ENCODE assay signal across 14 cellular contexts in genomic region chrX:150239946-150240642, GRCh38.
DNase-seq lines count a peak whose midpoint lies in the region; ATAC-seq and TF ChIP-seq lines count a peak whose summit lies in the region.
"Had no signal": no experiment of that assay in that cellular context is flagged by ENCODE, and none has a peak within 500 bp of the region (broad histone marks: within the 10 kb centered on the region; RNA-seq: fewer than 3 reads in every experiment).

No MANE protein-coding gene starts in this region.

- H2BK120ac ChIP-seq in IMR-90 (ENCODE audit: low read depth, low read length) (no peak overlapping the region), mesenchymal stem cell (ENCODE audit: low read depth, low read length) (no peak overlapping the region)

- H3K4ac ChIP-seq in IMR-90 (ENCODE audit: low read depth, low read length): no peak overlapping the region
- no peak overlapping the region for H3K4ac ChIP-seq in mesenchymal stem cell (ENCODE audit: low read depth in 1 of 2, low read length in 2 of 2)

- in situ Hi-C loops in IMR-90 (cut with MboI; ENCODE audit: low sequenced_read_pairs): no loop called here

- H2BK15ac ChIP-seq in IMR-90 (ENCODE audit: low read depth, low read length) (no peak overlapping the region), mesenchymal stem cell (ENCODE audit: low read depth, poor library complexity, severe bottlenecking) (no peak overlapping the region)

- H3K79me1 ChIP-seq in IMR-90 (ENCODE audit: low read depth in 1 of 2, low read length in 2 of 2) (no peaks in the 10 kb centered on the region), mesenchymal stem cell (replicated peaks; ENCODE audit: low read length, poor library complexity, severe bottlenecking) (no peaks in the 10 kb centered on the region)

- no peak overlapping the region for H4K8ac ChIP-seq in IMR-90 (ENCODE audit: low read depth in 2 of 2, low read length in 2 of 2)
- no peak overlapping the region for H4K8ac ChIP-seq in mesenchymal stem cell (ENCODE audit: low read length)

- no peak for TF ChIP-seq CTCF in IMR-90 (conservative IDR thresholded peaks at IDR 0.05; ENCODE audit: low read depth, low read length)
- no peak for TF ChIP-seq CTCF in coronary artery (IDR thresholded peaks at IDR 0.05)
- TF ChIP-seq CTCF in neural progenitor cell (IDR thresholded peaks at IDR 0.05): no peak

- no peak for DNase-seq in IMR-90
- peak; percentile 16 for DNase-seq in coronary artery (ENCODE audit: low spot score)
- DNase-seq in islet precursor cell: peak; percentile 32
- no peak for DNase-seq in neural progenitor cell (ENCODE audit: low spot score)
- no peak for DNase-seq in mesenchymal stem cell
- no peak for DNase-seq in activated T-cell treated with anti-CD3 and anti-CD28 coated beads, Interleukin-2, amount 50 U/mL, for 48 hours
- no peak for DNase-seq in pons (ENCODE audit: low spot score)
- DNase-seq: AML-193; Caco-2; CD4-positive, alpha-beta T cell; H9 had no signal

- CTCF ChIA-PET in IMR-90 (lab: Yijun Ruan, JAX): no interaction called here

- H3K14ac ChIP-seq in IMR-90 (replicated peaks; ENCODE audit: low read depth, low read length) (no peak overlapping the region), mesenchymal stem cell (ENCODE audit: low read length in 2 of 2) (no peak overlapping the region)

- H3K4me1 Mint-ChIP-seq in neural progenitor cell: no peaks in the 10 kb centered on the region
- H3K4me1 Mint-ChIP-seq: H9 had no signal

- H3F3A ChIP-seq in neural progenitor cell (ENCODE audit: low read depth): no peaks in the 10 kb centered on the region

- TF ChIP-seq RAD21 in IMR-90 (IDR thresholded peaks at IDR 0.05; ENCODE audit: low read length): no peak

- H2BK12ac ChIP-seq in mesenchymal stem cell (ENCODE audit: low read length in 2 of 2): no peak overlapping the region

- no peak overlapping the region for H3K23ac ChIP-seq in IMR-90 (ENCODE audit: low read depth, low read length)
- H3K23ac ChIP-seq in mesenchymal stem cell (ENCODE audit: low read length in 2 of 2): no peak overlapping the region

- intact Hi-C loops in IMR-90 (cut with micrococcal nuclease): no loop called here

- H3K36me3 ChIP-seq in IMR-90 (ENCODE audit: control insufficient read depth, insufficient read depth, low read length): no peaks in the 10 kb centered on the region
- no peaks in the 10 kb centered on the region for H3K36me3 ChIP-seq in neural progenitor cell
- no peaks in the 10 kb centered on the region for H3K36me3 ChIP-seq in mesenchymal stem cell (ENCODE audit: control insufficient read depth in 1 of 2, insufficient read depth in 2 of 2, low read depth in 1 of 2, low read length in 2 of 2)

- no peak overlapping the region for H3K27ac ChIP-seq in IMR-90 (ENCODE audit: insufficient read depth, low read length)
- no peak overlapping the region for H3K27ac ChIP-seq in coronary artery
- no peak overlapping the region for H3K27ac ChIP-seq in neural progenitor cell
- H3K27ac ChIP-seq in mesenchymal stem cell (ENCODE audit: low read length, poor library complexity, severe bottlenecking): no peak overlapping the region
- H3K27ac ChIP-seq: C4-2B, HL-60 had no signal

- ATAC-seq in IMR-90 (ENCODE audit: low read depth): no peak
- no peak for ATAC-seq in activated CD4-positive, CD25-positive, alpha-beta regulatory T cell treated with anti-CD3 and anti-CD28 coated beads, Interleukin-2, amount 50 U/mL, for 24 hours

- H4K5ac ChIP-seq in IMR-90 (ENCODE audit: low read depth, low read length): no peak overlapping the region

- no peak overlapping the region for H2BK20ac ChIP-seq in IMR-90 (ENCODE audit: low read depth, low read length)

- H2AK5ac ChIP-seq in IMR-90 (ENCODE audit: low read depth, low read length) (no peak overlapping the region), mesenchymal stem cell (ENCODE audit: low read length, severe bottlenecking) (no peak overlapping the region)

- H3K9ac ChIP-seq in IMR-90 (ENCODE audit: low read depth, low read length) (no peak overlapping the region), neural progenitor cell (no peak overlapping the region), mesenchymal stem cell (ENCODE audit: low read length) (no peak overlapping the region)

- H3K27ac Mint-ChIP-seq in neural progenitor cell: peak overlapping the region; percentile 47
- H3K27ac Mint-ChIP-seq: CD4-positive, alpha-beta T cell; H9 had no signal

- H3K9me3 ChIP-seq in IMR-90 (ENCODE audit: control insufficient read depth, insufficient read depth, low read length) (no peaks in the 10 kb centered on the region), neural progenitor cell (ENCODE audit: low read depth) (no peaks in the 10 kb centered on the region), mesenchymal stem cell (ENCODE audit: control insufficient read depth, low read length) (no peaks in the 10 kb centered on the region)
- H3K9me3 ChIP-seq: Caco-2 had no signal

- H3K27me3 ChIP-seq in IMR-90 (ENCODE audit: control insufficient read depth, insufficient read depth, low read length): no peaks in the 10 kb centered on the region
- H3K27me3 ChIP-seq in neural progenitor cell: no peaks in the 10 kb centered on the region
- H3K27me3 ChIP-seq in mesenchymal stem cell (ENCODE audit: control insufficient read depth in 1 of 2, insufficient read depth in 1 of 2, low read length in 2 of 2): peaks cover 0 to 11% of the 10 kb centered on the region in 2 experiments

- H3K4me3 ChIP-seq in IMR-90 (ENCODE audit: insufficient read depth, low read depth, low read length) (no peak overlapping the region), coronary artery (no peak overlapping the region), neural progenitor cell (no peak overlapping the region), mesenchymal stem cell (ENCODE audit: insufficient read depth in 1 of 2, low read depth in 1 of 2, low read length in 2 of 2) (no peak overlapping the region)

- BruUV-seq in IMR-90 (replicated peaks; lab: Mats Ljungman, UMichigan): no TSS peak

- H3K36me3 Mint-ChIP-seq in neural progenitor cell: no peaks in the 10 kb centered on the region

- POLR2A ChIA-PET in IMR-90 (lab: Charles Lee; ENCODE audit: unreplicated experiment): no interaction called here

- no peak overlapping the region for H3K4me2 ChIP-seq in IMR-90 (ENCODE audit: low read depth, low read length)
- no peak overlapping the region for H3K4me2 ChIP-seq in neural progenitor cell
- H3K4me2 ChIP-seq in mesenchymal stem cell (ENCODE audit: low read length, poor library complexity, severe bottlenecking): no peak overlapping the region

- peak overlapping the region; percentile 49 for H2AFZ ChIP-seq in IMR-90 (replicated peaks; ENCODE audit: low read length, poor library complexity)
- no peak overlapping the region for H2AFZ ChIP-seq in neural progenitor cell (replicated peaks)
- no peak overlapping the region for H2AFZ ChIP-seq in mesenchymal stem cell (ENCODE audit: low read depth, low read length)

- H4K20me1 ChIP-seq in IMR-90 (ENCODE audit: insufficient read depth, low read length) (no peaks in the 10 kb centered on the region), neural progenitor cell (ENCODE audit: low read depth) (no peaks in the 10 kb centered on the region)

- H3K18ac ChIP-seq in IMR-90 (ENCODE audit: low read depth, low read length): no peak overlapping the region
- no peak overlapping the region for H3K18ac ChIP-seq in mesenchymal stem cell (ENCODE audit: low read depth in 1 of 2, low read length in 2 of 2)

- WGBS in IMR-90 (ENCODE audit: extremely low coverage in 2 of 2, insufficient read length in 1 of 2), 2 experiments: 25% methylated on average over 1 of the region's 4 CpGs; no CpG with 5 or more reads in 1 of the 2 experiments
- 96% methylated on average over 4 of the region's 4 CpGs for whole genome bisulfite sequencing in mesenchymal stem cell

- H2AK9ac ChIP-seq in IMR-90 (replicated peaks; ENCODE audit: low read depth, low read length, poor library complexity): no peak overlapping the region

- H3K79me2 ChIP-seq in neural progenitor cell (ENCODE audit: low read depth): no peaks in the 10 kb centered on the region

- TF ChIP-seq POLR2A in IMR-90 (IDR thresholded peaks at IDR 0.05; ENCODE audit: low read depth, low read length): no peak

- no peak overlapping the region for H3K4me3 Mint-ChIP-seq in neural progenitor cell
- H3K4me3 Mint-ChIP-seq: CD4-positive, alpha-beta T cell; H9 had no signal

- H3K9me3 Mint-ChIP-seq in neural progenitor cell: peaks cover 16% of the 10 kb centered on the region
- H3K9me3 Mint-ChIP-seq: CD4-positive, alpha-beta T cell had no signal

- H3K4me1 ChIP-seq in IMR-90 (ENCODE audit: control insufficient read depth, insufficient read depth, low read length): peaks cover 2% of the 10 kb centered on the region; the same call in 1 of the 2 replicates
- no peaks in the 10 kb centered on the region for H3K4me1 ChIP-seq in neural progenitor cell
- peaks cover 2% of the 10 kb centered on the region for H3K4me1 ChIP-seq in mesenchymal stem cell (ENCODE audit: control insufficient read depth, insufficient read depth, low read depth, low read length)
- H3K4me1 ChIP-seq: Caco-2 had no signal

- H3K27me3 Mint-ChIP-seq in neural progenitor cell (ENCODE audit: insufficient read depth, low read depth): peaks cover 1% of the 10 kb centered on the region
- H3K27me3 Mint-ChIP-seq: CD4-positive, alpha-beta T cell had no signal

- H3K9me1 ChIP-seq in IMR-90 (ENCODE audit: insufficient read depth, low read length): 0 out of 2 replicates have a peak, but pooled peaks cover 4% of the 10 kb centered on the region

- dilution Hi-C loops in IMR-90 (cut with HindIII; ENCODE audit: low sequenced_read_pairs, unreplicated experiment): no loop called here

- H4K91ac ChIP-seq in IMR-90 (ENCODE audit: insufficient read depth, low read depth, low read length): no peak overlapping the region
- H4K91ac ChIP-seq in mesenchymal stem cell (ENCODE audit: low read length): no peak overlapping the region

- H3K56ac ChIP-seq in IMR-90 (ENCODE audit: extremely low read depth, insufficient read depth, low read length): no peak overlapping the region

- H2BK5ac ChIP-seq in IMR-90 (ENCODE audit: low read depth, low read length, poor library complexity, severe bottlenecking): no peak overlapping the region
- no peak overlapping the region for H2BK5ac ChIP-seq in mesenchymal stem cell (ENCODE audit: low read depth, low read length, poor library complexity, severe bottlenecking)

TF ChIP-seq in IMR-90, 13 proteins besides CTCF, POLR2A, EP300 and RAD21:
- TF ChIP-seq BHLHE40 (IDR thresholded peaks at IDR 0.05; ENCODE audit: low read depth, low read length): no peak

Comparison
In these comparisons a context has a peak if more than half of its experiments do, and no peak if none do; other contexts are left out.
1. DNase-seq: peak in coronary artery (single experiment) and islet precursor cell (single experiment); none in IMR-90 (single experiment), neural progenitor cell (single experiment), mesenchymal stem cell (single experiment), activated T-cell treated with anti-CD3 and anti-CD28 coated beads, Interleukin-2, amount 50 U/mL, for 48 hours (0 of 2) and pons (single experiment).